1 cellular context compared by ENCODE assay signal in the genomic region with DNA sequence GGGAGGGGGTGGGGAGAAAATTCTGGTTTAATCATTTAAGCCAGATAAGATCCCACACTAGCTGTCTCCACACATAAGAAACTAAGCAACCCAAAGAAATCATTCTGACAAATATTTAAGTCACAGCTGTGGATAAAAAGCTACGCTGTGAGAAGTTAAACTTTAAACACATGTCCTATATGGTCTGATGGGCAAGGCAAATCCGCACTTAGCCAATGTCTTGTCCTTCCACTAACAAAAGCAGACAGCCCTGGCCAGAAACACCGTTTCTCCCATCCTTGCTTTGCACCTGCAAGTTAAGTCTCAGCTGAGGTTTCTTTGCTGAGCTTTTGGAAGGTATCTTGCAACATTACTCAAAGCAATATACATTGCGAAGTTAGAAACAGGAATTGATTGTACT.
TF ChIP-seq lines count a peak whose summit lies in the region.

No MANE protein-coding gene starts in this region.

TF ChIP-seq in WTC11, 78 proteins besides CTCF, POLR2A, EP300 and RAD21 (continued from another document):
- TF ChIP-seq, protein P1, sequence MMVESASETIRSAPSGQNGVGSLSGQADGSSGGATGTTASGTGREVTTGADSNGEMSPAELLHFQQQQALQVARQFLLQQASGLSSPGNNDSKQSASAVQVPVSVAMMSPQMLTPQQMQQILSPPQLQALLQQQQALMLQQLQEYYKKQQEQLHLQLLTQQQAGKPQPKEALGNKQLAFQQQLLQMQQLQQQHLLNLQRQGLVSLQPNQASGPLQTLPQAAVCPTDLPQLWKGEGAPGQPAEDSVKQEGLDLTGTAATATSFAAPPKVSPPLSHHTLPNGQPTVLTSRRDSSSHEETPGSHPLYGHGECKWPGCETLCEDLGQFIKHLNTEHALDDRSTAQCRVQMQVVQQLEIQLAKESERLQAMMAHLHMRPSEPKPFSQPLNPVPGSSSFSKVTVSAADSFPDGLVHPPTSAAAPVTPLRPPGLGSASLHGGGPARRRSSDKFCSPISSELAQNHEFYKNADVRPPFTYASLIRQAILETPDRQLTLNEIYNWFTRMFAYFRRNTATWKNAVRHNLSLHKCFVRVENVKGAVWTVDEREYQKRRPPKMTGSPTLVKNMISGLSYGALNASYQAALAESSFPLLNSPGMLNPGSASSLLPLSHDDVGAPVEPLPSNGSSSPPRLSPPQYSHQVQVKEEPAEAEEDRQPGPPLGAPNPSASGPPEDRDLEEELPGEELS (CRISPR knock-in tag; IDR thresholded peaks at IDR 0.05) = no peak
- no peak for TF ChIP-seq TP53 (CRISPR knock-in tag; IDR thresholded peaks at IDR 0.05)
- TF ChIP-seq, protein P2, sequence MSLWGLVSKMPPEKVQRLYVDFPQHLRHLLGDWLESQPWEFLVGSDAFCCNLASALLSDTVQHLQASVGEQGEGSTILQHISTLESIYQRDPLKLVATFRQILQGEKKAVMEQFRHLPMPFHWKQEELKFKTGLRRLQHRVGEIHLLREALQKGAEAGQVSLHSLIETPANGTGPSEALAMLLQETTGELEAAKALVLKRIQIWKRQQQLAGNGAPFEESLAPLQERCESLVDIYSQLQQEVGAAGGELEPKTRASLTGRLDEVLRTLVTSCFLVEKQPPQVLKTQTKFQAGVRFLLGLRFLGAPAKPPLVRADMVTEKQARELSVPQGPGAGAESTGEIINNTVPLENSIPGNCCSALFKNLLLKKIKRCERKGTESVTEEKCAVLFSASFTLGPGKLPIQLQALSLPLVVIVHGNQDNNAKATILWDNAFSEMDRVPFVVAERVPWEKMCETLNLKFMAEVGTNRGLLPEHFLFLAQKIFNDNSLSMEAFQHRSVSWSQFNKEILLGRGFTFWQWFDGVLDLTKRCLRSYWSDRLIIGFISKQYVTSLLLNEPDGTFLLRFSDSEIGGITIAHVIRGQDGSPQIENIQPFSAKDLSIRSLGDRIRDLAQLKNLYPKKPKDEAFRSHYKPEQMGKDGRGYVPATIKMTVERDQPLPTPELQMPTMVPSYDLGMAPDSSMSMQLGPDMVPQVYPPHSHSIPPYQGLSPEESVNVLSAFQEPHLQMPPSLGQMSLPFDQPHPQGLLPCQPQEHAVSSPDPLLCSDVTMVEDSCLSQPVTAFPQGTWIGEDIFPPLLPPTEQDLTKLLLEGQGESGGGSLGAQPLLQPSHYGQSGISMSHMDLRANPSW (CRISPR knock-in tag; conservative IDR thresholded peaks at IDR 0.05; ENCODE audit: low read depth) = no peak
- no peak for TF ChIP-seq CREB1 (CRISPR knock-in tag; IDR thresholded peaks at IDR 0.05)
- TF ChIP-seq, protein P3, sequence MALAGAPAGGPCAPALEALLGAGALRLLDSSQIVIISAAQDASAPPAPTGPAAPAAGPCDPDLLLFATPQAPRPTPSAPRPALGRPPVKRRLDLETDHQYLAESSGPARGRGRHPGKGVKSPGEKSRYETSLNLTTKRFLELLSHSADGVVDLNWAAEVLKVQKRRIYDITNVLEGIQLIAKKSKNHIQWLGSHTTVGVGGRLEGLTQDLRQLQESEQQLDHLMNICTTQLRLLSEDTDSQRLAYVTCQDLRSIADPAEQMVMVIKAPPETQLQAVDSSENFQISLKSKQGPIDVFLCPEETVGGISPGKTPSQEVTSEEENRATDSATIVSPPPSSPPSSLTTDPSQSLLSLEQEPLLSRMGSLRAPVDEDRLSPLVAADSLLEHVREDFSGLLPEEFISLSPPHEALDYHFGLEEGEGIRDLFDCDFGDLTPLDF (CRISPR knock-in tag; IDR thresholded peaks at IDR 0.05) = no peak
- TF ChIP-seq, protein P4, sequence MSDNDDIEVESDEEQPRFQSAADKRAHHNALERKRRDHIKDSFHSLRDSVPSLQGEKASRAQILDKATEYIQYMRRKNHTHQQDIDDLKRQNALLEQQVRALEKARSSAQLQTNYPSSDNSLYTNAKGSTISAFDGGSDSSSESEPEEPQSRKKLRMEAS (CRISPR knock-in tag; IDR thresholded peaks at IDR 0.05) = no peak
- TF ChIP-seq, protein P5, sequence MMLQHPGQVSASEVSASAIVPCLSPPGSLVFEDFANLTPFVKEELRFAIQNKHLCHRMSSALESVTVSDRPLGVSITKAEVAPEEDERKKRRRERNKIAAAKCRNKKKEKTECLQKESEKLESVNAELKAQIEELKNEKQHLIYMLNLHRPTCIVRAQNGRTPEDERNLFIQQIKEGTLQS (CRISPR knock-in tag; conservative IDR thresholded peaks at IDR 0.05) = no peak
- TF ChIP-seq, protein P6, sequence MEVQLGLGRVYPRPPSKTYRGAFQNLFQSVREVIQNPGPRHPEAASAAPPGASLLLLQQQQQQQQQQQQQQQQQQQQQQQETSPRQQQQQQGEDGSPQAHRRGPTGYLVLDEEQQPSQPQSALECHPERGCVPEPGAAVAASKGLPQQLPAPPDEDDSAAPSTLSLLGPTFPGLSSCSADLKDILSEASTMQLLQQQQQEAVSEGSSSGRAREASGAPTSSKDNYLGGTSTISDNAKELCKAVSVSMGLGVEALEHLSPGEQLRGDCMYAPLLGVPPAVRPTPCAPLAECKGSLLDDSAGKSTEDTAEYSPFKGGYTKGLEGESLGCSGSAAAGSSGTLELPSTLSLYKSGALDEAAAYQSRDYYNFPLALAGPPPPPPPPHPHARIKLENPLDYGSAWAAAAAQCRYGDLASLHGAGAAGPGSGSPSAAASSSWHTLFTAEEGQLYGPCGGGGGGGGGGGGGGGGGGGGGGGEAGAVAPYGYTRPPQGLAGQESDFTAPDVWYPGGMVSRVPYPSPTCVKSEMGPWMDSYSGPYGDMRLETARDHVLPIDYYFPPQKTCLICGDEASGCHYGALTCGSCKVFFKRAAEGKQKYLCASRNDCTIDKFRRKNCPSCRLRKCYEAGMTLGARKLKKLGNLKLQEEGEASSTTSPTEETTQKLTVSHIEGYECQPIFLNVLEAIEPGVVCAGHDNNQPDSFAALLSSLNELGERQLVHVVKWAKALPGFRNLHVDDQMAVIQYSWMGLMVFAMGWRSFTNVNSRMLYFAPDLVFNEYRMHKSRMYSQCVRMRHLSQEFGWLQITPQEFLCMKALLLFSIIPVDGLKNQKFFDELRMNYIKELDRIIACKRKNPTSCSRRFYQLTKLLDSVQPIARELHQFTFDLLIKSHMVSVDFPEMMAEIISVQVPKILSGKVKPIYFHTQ (CRISPR knock-in tag; IDR thresholded peaks at IDR 0.05) = no peak
- TF ChIP-seq, protein P7, sequence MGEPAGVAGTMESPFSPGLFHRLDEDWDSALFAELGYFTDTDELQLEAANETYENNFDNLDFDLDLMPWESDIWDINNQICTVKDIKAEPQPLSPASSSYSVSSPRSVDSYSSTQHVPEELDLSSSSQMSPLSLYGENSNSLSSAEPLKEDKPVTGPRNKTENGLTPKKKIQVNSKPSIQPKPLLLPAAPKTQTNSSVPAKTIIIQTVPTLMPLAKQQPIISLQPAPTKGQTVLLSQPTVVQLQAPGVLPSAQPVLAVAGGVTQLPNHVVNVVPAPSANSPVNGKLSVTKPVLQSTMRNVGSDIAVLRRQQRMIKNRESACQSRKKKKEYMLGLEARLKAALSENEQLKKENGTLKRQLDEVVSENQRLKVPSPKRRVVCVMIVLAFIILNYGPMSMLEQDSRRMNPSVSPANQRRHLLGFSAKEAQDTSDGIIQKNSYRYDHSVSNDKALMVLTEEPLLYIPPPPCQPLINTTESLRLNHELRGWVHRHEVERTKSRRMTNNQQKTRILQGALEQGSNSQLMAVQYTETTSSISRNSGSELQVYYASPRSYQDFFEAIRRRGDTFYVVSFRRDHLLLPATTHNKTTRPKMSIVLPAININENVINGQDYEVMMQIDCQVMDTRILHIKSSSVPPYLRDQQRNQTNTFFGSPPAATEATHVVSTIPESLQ (CRISPR knock-in tag; IDR thresholded peaks at IDR 0.05) = no peak
- TF ChIP-seq CREM (CRISPR knock-in tag; IDR thresholded peaks at IDR 0.05) = no peak
- TF ChIP-seq, protein P8, sequence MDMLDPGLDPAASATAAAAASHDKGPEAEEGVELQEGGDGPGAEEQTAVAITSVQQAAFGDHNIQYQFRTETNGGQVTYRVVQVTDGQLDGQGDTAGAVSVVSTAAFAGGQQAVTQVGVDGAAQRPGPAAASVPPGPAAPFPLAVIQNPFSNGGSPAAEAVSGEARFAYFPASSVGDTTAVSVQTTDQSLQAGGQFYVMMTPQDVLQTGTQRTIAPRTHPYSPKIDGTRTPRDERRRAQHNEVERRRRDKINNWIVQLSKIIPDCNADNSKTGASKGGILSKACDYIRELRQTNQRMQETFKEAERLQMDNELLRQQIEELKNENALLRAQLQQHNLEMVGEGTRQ (CRISPR knock-in tag; IDR thresholded peaks at IDR 0.05) = no peak
- TF ChIP-seq, protein P9, sequence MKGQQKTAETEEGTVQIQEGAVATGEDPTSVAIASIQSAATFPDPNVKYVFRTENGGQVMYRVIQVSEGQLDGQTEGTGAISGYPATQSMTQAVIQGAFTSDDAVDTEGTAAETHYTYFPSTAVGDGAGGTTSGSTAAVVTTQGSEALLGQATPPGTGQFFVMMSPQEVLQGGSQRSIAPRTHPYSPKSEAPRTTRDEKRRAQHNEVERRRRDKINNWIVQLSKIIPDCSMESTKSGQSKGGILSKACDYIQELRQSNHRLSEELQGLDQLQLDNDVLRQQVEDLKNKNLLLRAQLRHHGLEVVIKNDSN (CRISPR knock-in tag; IDR thresholded peaks at IDR 0.05) = no peak
- TF ChIP-seq, protein P10, sequence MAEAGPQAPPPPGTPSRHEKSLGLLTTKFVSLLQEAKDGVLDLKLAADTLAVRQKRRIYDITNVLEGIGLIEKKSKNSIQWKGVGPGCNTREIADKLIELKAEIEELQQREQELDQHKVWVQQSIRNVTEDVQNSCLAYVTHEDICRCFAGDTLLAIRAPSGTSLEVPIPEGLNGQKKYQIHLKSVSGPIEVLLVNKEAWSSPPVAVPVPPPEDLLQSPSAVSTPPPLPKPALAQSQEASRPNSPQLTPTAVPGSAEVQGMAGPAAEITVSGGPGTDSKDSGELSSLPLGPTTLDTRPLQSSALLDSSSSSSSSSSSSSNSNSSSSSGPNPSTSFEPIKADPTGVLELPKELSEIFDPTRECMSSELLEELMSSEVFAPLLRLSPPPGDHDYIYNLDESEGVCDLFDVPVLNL (CRISPR knock-in tag; IDR thresholded peaks at IDR 0.05; ENCODE audit: borderline replicate concordance, low read depth) = no peak
